In genomic region chr14:30991408-30991807, GRCh38 we compare ENCODE assay signal across 19 cellular contexts. TPM values are rescaled to one million over a fixed set of nuclear protein-coding genes. Genes with fewer than 3 reads are reported as not detected.
DNase-seq lines count a peak whose midpoint lies in the region; ATAC-seq, FAIRE-seq and TF ChIP-seq lines count a peak whose summit lies in the region.
"Had no signal": no experiment of that assay in that cellular context is flagged by ENCODE, and none has a peak within 500 bp of the region (broad histone marks: within the 10 kb centered on the region; RNA-seq: fewer than 3 reads in every experiment).

No MANE protein-coding gene starts in this region.

- intact Hi-C loops in CD4-positive, alpha-beta T cell (cut with DNase I, micrococcal nuclease) = no loop called here
- intact Hi-C loops in natural killer cell (cut with micrococcal nuclease) = no loop called here
- intact Hi-C loops in cardiac septum (cut with DNase I) = no loop called here

- H3K4me2 ChIP-seq in astrocyte (ENCODE audit: low read length) = no peak overlapping the region

- peaks cover 87% of the 10 kb centered on the region for H4K20me1 ChIP-seq in astrocyte (ENCODE audit: insufficient read depth, low read length)

- no peak for FAIRE-seq in astrocyte (lab: Jason Lieb, UNC)
- FAIRE-seq: frontal cortex, islet of Langerhans, small intestine had no signal

- no peak overlapping the region for H2AFZ ChIP-seq in astrocyte (ENCODE audit: low read depth, low read length)

- no peak for TF ChIP-seq CTCF in CD4-positive, alpha-beta T cell (IDR thresholded peaks at IDR 0.05)
- no peak for TF ChIP-seq CTCF in HL-60 (IDR thresholded peaks at IDR 0.05; ENCODE audit: insufficient read depth, low read length)
- TF ChIP-seq CTCF in astrocyte (IDR thresholded peaks at IDR 0.05; ENCODE audit: insufficient read depth, low read depth, low read length) = no peak
- TF ChIP-seq CTCF in natural killer cell (IDR thresholded peaks at IDR 0.05) = no peak

- POLR2A ChIA-PET in CD4-positive, alpha-beta T cell (lab: Charles Lee) = interaction anchor here (0.7 kb wide), 2 partner anchors 33 to 1166 kb away, joined by 3 read pairs; no protein-coding TSS in a partner anchor

- CTCF ChIA-PET in CD4-positive, alpha-beta T cell (lab: Charles Lee) = interaction anchor here (0.6 kb wide), 1 partner anchor 62 kb away, joined by 3 read pairs; no protein-coding TSS in a partner anchor

- H3K4me3 Mint-ChIP-seq in CD4-positive, alpha-beta T cell = peak overlapping the region; percentile 49
- H3K4me3 Mint-ChIP-seq in astrocyte (ENCODE audit: unreplicated experiment) (peak overlapping the region; percentile 18), natural killer cell (no peak overlapping the region)
- H3K4me3 Mint-ChIP-seq: activated CD8-positive, alpha-beta T cell treated with anti-CD3 and anti-CD28 coated beads, Interleukin-2, amount 10 ng/mL, durations not matched to agents 7 days and 5 days; stimulated activated naive B cell treated with anti-CD40 and anti-IgM and Interleukin-4, amounts not matched to agents 10 μg/mL and 1 μg/mL and 100 μg/mL, for 72 hours had no signal

- no peaks in the 10 kb centered on the region for H3K9me3 ChIP-seq in CD4-positive, alpha-beta T cell (ENCODE audit: control insufficient read depth, low read length)
- no peaks in the 10 kb centered on the region for H3K9me3 ChIP-seq in astrocyte (ENCODE audit: insufficient read depth, low read depth, low read length)
- H3K9me3 ChIP-seq: esophagus muscularis mucosa, thoracic aorta had no signal

- no peak overlapping the region for H3K9ac ChIP-seq in astrocyte (ENCODE audit: low read length)

- no peaks in the 10 kb centered on the region for H3K9me3 Mint-ChIP-seq in CD4-positive, alpha-beta T cell
- H3K9me3 Mint-ChIP-seq in astrocyte (ENCODE audit: unreplicated experiment) (no peaks in the 10 kb centered on the region), natural killer cell (no peaks in the 10 kb centered on the region)

- DNase-seq in CD4-positive, alpha-beta T cell = no peak
- DNase-seq in HL-60 (ENCODE audit: low read depth in 1 of 2, low spot score in 1 of 2) (no peak), astrocyte (ENCODE audit: low read depth) (no peak), natural killer cell (no peak), cardiac septum (ENCODE audit: low spot score) (no peak)
- no peak for DNase-seq in stimulated activated CD4-positive, alpha-beta T cell treated with anti-CD3 and anti-CD28 coated beads, Interleukin-1b, Interleukin-23, amount 100 ng/mL, for 48 hours
- DNase-seq: activated CD8-positive, alpha-beta T cell treated with anti-CD3 and anti-CD28 coated beads, Interleukin-2, amount 10 ng/mL, durations not matched to agents 7 days and 5 days; activated naive CD4-positive, alpha-beta T cell treated with Interleukin-2 at 50 U/mL for 16 hours; cerebellar nuclear complex; DND-41; hypothalamus; NCI-H510A treated with DMSO at 0.1 percent for 48 hours; small intestine; stimulated activated naive B cell treated with anti-CD40 and anti-IgM and Interleukin-4, amounts not matched to agents 10 μg/mL and 1 μg/mL and 100 μg/mL, for 72 hours had no signal

- peaks cover 68% of the 10 kb centered on the region for H3K4me1 Mint-ChIP-seq in CD4-positive, alpha-beta T cell (ENCODE audit: low read depth)
- H3K4me1 Mint-ChIP-seq in astrocyte (ENCODE audit: low read depth, unreplicated experiment) (peaks cover 40% of the 10 kb centered on the region), natural killer cell (peaks cover 49 to 51% of the 10 kb centered on the region in 2 donors)

- peak overlapping the region; percentile 27 for H3K27ac Mint-ChIP-seq in CD4-positive, alpha-beta T cell
- H3K27ac Mint-ChIP-seq in astrocyte (ENCODE audit: unreplicated experiment) (no peak overlapping the region), natural killer cell (peak overlapping the region; percentile 10 to 60)
- H3K27ac Mint-ChIP-seq: activated CD8-positive, alpha-beta T cell treated with anti-CD3 and anti-CD28 coated beads, Interleukin-2, amount 10 ng/mL, durations not matched to agents 7 days and 5 days; stimulated activated naive B cell treated with anti-CD40 and anti-IgM and Interleukin-4, amounts not matched to agents 10 μg/mL and 1 μg/mL and 100 μg/mL, for 72 hours had no signal

- no peak for ATAC-seq in CD4-positive, alpha-beta T cell (ENCODE audit: poor library complexity)
- ATAC-seq in natural killer cell = no peak
- ATAC-seq in SK-N-SH treated with all-trans-retinoic acid at 6 μM for 48 hours = no peak
- ATAC-seq: activated CD8-positive, alpha-beta T cell treated with anti-CD3 and anti-CD28 coated beads, Interleukin-2, amount 10 ng/mL, durations not matched to agents 7 days and 5 days had no signal

- H3K36me3 ChIP-seq in astrocyte (ENCODE audit: insufficient read depth, low read length) = no peaks in the 10 kb centered on the region
- H3K36me3 ChIP-seq: esophagus muscularis mucosa had no signal

- H3K27me3 ChIP-seq in CD4-positive, alpha-beta T cell (ENCODE audit: control insufficient read depth, insufficient read depth, low read length) = no peaks in the 10 kb centered on the region
- H3K27me3 ChIP-seq in HL-60 (ENCODE audit: insufficient read depth, poor library complexity, severe bottlenecking) (no peaks in the 10 kb centered on the region), astrocyte (ENCODE audit: insufficient read depth, low read length) (no peaks in the 10 kb centered on the region)
- H3K27me3 ChIP-seq: esophagus muscularis mucosa had no signal

- H3K27me3 Mint-ChIP-seq in CD4-positive, alpha-beta T cell = no peaks in the 10 kb centered on the region
- H3K27me3 Mint-ChIP-seq in astrocyte (ENCODE audit: low read depth, unreplicated experiment) (no peaks in the 10 kb centered on the region), natural killer cell (ENCODE audit: low read depth in 2 of 2) (no peaks in the 10 kb centered on the region)
- H3K27me3 Mint-ChIP-seq: stimulated activated naive B cell treated with anti-CD40 and anti-IgM and Interleukin-4, amounts not matched to agents 10 μg/mL and 1 μg/mL and 100 μg/mL, for 72 hours had no signal

- H3K4me3 ChIP-seq in HL-60 (replicated peaks; ENCODE audit: insufficient read depth, low read length) (no peak overlapping the region), astrocyte (ENCODE audit: insufficient read depth, low read depth, low read length) (no peak overlapping the region)
- H3K4me3 ChIP-seq: esophagus muscularis mucosa, thoracic aorta had no signal

- H3K27ac ChIP-seq in CD4-positive, alpha-beta T cell (ENCODE audit: low read depth, low read length) = no peak overlapping the region
- H3K27ac ChIP-seq in HL-60 (replicated peaks) (peak overlapping the region; percentile 31; the same call in 1 of the 2 replicates), astrocyte (ENCODE audit: low read depth, low read length) (no peak overlapping the region)
- H3K27ac ChIP-seq: esophagus muscularis mucosa, thoracic aorta had no signal

- no peaks in the 10 kb centered on the region for H3K36me3 Mint-ChIP-seq in CD4-positive, alpha-beta T cell (ENCODE audit: low read depth)
- peaks cover 2% of the 10 kb centered on the region for H3K36me3 Mint-ChIP-seq in astrocyte (ENCODE audit: low read depth, unreplicated experiment)
- H3K36me3 Mint-ChIP-seq in natural killer cell = no peaks in the 10 kb centered on the region

- H3K79me2 ChIP-seq in astrocyte (ENCODE audit: insufficient read depth, low read length) = peaks cover 97% of the 10 kb centered on the region

- H3K4me1 ChIP-seq in astrocyte (ENCODE audit: insufficient read depth, low read length) = peaks cover 15% of the 10 kb centered on the region

TF ChIP-seq in SK-N-SH treated with all-trans-retinoic acid at 6 μM for 48 hours, 23 proteins besides CTCF, POLR2A, EP300 and RAD21:
- no peak for TF ChIP-seq RARB (CRISPR knock-in tag; IDR thresholded peaks at IDR 0.05)
- TF ChIP-seq, protein P1, sequence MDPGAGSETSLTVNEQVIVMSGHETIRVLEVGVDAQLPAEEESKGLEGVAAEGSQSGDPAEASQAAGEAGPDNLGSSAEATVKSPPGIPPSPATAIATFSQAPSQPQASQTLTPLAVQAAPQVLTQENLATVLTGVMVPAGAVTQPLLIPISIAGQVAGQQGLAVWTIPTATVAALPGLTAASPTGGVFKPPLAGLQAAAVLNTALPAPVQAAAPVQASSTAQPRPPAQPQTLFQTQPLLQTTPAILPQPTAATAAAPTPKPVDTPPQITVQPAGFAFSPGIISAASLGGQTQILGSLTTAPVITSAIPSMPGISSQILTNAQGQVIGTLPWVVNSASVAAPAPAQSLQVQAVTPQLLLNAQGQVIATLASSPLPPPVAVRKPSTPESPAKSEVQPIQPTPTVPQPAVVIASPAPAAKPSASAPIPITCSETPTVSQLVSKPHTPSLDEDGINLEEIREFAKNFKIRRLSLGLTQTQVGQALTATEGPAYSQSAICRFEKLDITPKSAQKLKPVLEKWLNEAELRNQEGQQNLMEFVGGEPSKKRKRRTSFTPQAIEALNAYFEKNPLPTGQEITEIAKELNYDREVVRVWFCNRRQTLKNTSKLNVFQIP (CRISPR knock-in tag; IDR thresholded peaks at IDR 0.05; ENCODE audit: borderline replicate concordance, low read depth) = no peak

RNA-seq across cellular contexts. Expression of gene AP4S1, which starts 34.0 kb away (rescaled TPM):
- total RNA-seq in CD4-positive, alpha-beta T cell = 10 to 100 TPM in 1 of 2 experiments, 1 to 10 TPM in 1; 9.8 to 12.1 TPM
- total RNA-seq in astrocyte = 5.7 TPM in 2 replicates
- 10 to 100 TPM; 10.6 to 12.7 (median 12.4) TPM for total RNA-seq in natural killer cell
- 8.7 TPM for total RNA-seq in cardiac septum

RNA-seq across cellular contexts. Expression of gene STRN3, which starts 34.8 kb away (rescaled TPM):
- 10 to 100 TPM; 15.1 to 16.9 TPM for total RNA-seq in CD4-positive, alpha-beta T cell
- total RNA-seq in astrocyte (46.6 and 48.4 TPM in 2 replicates), natural killer cell (10 to 100 TPM; 19.5 to 34.2 (median 31.1) TPM), cardiac septum (55.0 TPM)
